In the genomic region with DNA sequence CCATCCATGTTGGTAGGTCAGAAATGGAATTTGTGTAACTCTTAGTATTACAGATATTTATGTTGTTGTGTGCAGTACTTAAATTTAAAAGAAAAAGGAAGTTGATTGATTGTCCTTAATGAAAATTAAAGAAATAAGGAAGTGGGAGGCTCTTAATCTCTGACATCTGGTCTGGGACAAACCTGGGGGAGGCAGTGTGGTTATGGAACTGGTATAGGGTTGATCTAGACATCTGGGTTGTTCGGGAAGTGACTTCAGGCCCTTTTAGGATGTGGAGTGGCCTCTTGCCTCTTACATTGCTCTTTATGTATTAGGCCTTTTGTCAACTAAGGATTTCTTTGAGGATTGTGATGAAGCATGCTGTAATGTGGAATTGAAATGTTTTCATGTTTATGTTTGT, we compare ENCODE assay signal across 2 cellular contexts. TPM values are rescaled to one million over a fixed set of nuclear protein-coding genes. Genes with fewer than 3 reads are reported as not detected.
"Had no signal": no experiment of that assay in that cellular context is flagged by ENCODE, and none has a peak within 500 bp of the region (broad histone marks: within the 10 kb centered on the region; RNA-seq: fewer than 3 reads in every experiment).

No MANE protein-coding gene starts in this region.

RNA-seq across cellular contexts. Expression of a gene that starts 16.1 kb away (rescaled TPM):
- total RNA-seq: ascending aorta, bronchial epithelial cell had no signal
